ENCODE assay signal across 8 cellular contexts in the genomic region with DNA sequence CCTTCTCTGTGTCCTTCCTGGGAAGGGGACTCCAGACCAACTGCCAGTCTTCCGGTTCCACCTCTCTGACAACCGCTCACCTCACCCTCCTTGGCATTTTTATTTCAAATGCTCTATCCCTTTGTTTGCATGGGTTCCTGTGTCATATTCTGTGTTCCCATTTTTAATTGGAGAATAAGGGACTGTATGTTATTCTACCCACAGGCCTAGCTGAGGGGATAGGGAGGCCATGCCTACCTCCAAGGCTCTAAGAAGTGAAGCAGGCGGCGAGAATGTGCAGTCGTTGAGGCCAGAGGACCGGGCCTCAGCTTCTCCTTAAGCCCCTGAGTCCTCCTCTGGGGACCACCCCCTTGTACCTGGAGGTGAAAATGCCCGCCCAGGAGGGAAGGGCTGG.
A peak's percentile ranks its signal among the peaks of the same experiment; 100 is the strongest.
DNase-seq lines count a peak whose midpoint lies in the region; ATAC-seq and TF ChIP-seq lines count a peak whose summit lies in the region.

No MANE protein-coding gene starts in this region.

- H3K36me3 Mint-ChIP-seq in nephron (ENCODE audit: low read depth): peaks cover 13% of the 10 kb centered on the region

- no peaks in the 10 kb centered on the region for H3K9me3 Mint-ChIP-seq in nephron

- no peak for ATAC-seq in GM18858 (IDR thresholded peaks at IDR 0.05; ENCODE audit: unreplicated experiment)

- H3K4me1 ChIP-seq in duodenal mucosa (ENCODE audit: control insufficient read depth in 1 of 2, insufficient read depth in 2 of 2, low read length in 2 of 2): peaks cover 35 to 39% of the 10 kb centered on the region in 2 donors

- TF ChIP-seq POLR2A in NB4 (IDR thresholded peaks at IDR 0.05; ENCODE audit: extremely low read depth, insufficient read length): no peak

- H3K36me3 ChIP-seq in duodenal mucosa (ENCODE audit: control insufficient read depth in 1 of 2, insufficient read depth in 2 of 2, low read length in 2 of 2): peaks cover under 1 to 4% of the 10 kb centered on the region in 2 donors

- peak overlapping the region; percentile 83 to 95 (median 91) for H3K27ac Mint-ChIP-seq in nephron

- H3K4me3 ChIP-seq in NB4 (ENCODE audit: low read depth, low read length) (peak overlapping the region; percentile 77), duodenal mucosa (ENCODE audit: low read depth in 1 of 2, low read length in 2 of 2) (peak overlapping the region; percentile 92)

- H3K27me3 ChIP-seq in duodenal mucosa (ENCODE audit: control insufficient read depth in 1 of 2, insufficient read depth in 2 of 2, low read length in 2 of 2): no peaks in the 10 kb centered on the region

- H3K27ac ChIP-seq in duodenal mucosa (ENCODE audit: low read depth, low read length): peak overlapping the region; percentile 61

- peak overlapping the region; percentile 87 to 93 (median 93) for H3K4me3 Mint-ChIP-seq in nephron

- peak overlapping the region; percentile 69 to 81 for H3K9ac ChIP-seq in duodenal mucosa (ENCODE audit: low read depth in 1 of 2, low read length in 2 of 2)

- no peak for TF ChIP-seq CTCF in NB4 (IDR thresholded peaks at IDR 0.05; ENCODE audit: low read depth, low read length)
- no peak for TF ChIP-seq CTCF in nephron (IDR thresholded peaks at IDR 0.05; ENCODE audit: unreplicated experiment in 3 of 3)

- no peaks in the 10 kb centered on the region for H3K27me3 Mint-ChIP-seq in nephron (ENCODE audit: low read depth)

- no peaks in the 10 kb centered on the region for H3K9me3 ChIP-seq in duodenal mucosa (ENCODE audit: control insufficient read depth in 1 of 2, low read length in 2 of 2)

- H3K4me1 Mint-ChIP-seq in nephron: peaks cover 57% of the 10 kb centered on the region

- DNase-seq in SIG-M5 treated with dmso at 0.1 percent for 504 hours (lab: John Stamatoyannopoulos, UW; ENCODE audit: unreplicated experiment): peak; percentile 18
- no peak for DNase-seq in SIG-M5 (lab: John Stamatoyannopoulos, UW)
- no peak for DNase-seq in NB4 (ENCODE audit: low read depth)
- no peak for DNase-seq in NCI-H446 (lab: John Stamatoyannopoulos, UW)
- DNase-seq in NK-92 (lab: John Stamatoyannopoulos, UW; ENCODE audit: unreplicated experiment): no peak
